ENCODE assay signal across 8 cellular contexts in genomic region chr6:157535354-157536217, GRCh38.
DNase-seq lines count a peak whose midpoint lies in the region; ATAC-seq, FAIRE-seq and TF ChIP-seq lines count a peak whose summit lies in the region.

No MANE protein-coding gene starts in this region.

- no peak for FAIRE-seq in K562 (lab: Jason Lieb, UNC)

- TF ChIP-seq POLR2A in K562 (conservative IDR thresholded peaks at IDR 0.05) (no peak), testis (IDR thresholded peaks at IDR 0.05) (no peak)

- ATAC-seq in K562: no peak

- H3K4me2 ChIP-seq in GM23248 (ENCODE audit: unreplicated experiment) (peak overlapping the region; percentile 75), K562 (ENCODE audit: insufficient read depth, low read length) (no peak overlapping the region)

- peak; percentile 42 for DNase-seq in GM10266 (ENCODE audit: extremely low spot score)
- peak; percentile 77 for DNase-seq in GM23248
- DNase-seq in LoVo (ENCODE audit: low spot score): peak; percentile 37
- no peak for DNase-seq in K562 (ENCODE audit: extremely low read depth in 1 of 4, low spot score in 3 of 4)
- DNase-seq in head of caudate nucleus: no peak
- no peak for DNase-seq in cerebellar nuclear complex (lab: John Stamatoyannopoulos, UW)
- DNase-seq in testis: no peak

- no peak for TF ChIP-seq RAD21 in K562 (CRISPR knock-in tag; conservative IDR thresholded peaks at IDR 0.05 in 1 of 2, IDR thresholded peaks at IDR 0.05 in 1 of 2)

- H3K4me3 ChIP-seq in GM23248: peak overlapping the region; percentile 41
- no peak overlapping the region for H3K4me3 ChIP-seq in K562
- H3K4me3 ChIP-seq in muscle layer of duodenum (ENCODE audit: low read depth in 1 of 2, low read length in 2 of 2): no peak overlapping the region
- no peak overlapping the region for H3K4me3 ChIP-seq in testis

- no peaks in the 10 kb centered on the region for H3K9me2 ChIP-seq in GM23248 (ENCODE audit: insufficient read depth)

- H3K27ac ChIP-seq in GM23248 (peak overlapping the region; percentile 64), K562 (ENCODE audit: extremely low read depth, low read depth, low read length) (no peak overlapping the region), muscle layer of duodenum (ENCODE audit: low read length) (peak overlapping the region; percentile 11), testis (no peak overlapping the region)

- no peak for TF ChIP-seq EP300 in K562 (IDR thresholded peaks at IDR 0.05; ENCODE audit: low read length)

- H3F3A ChIP-seq in GM23248 (ENCODE audit: insufficient read depth): peaks cover 22% of the 10 kb centered on the region

- H3K9ac ChIP-seq in GM23248 (peak overlapping the region; percentile 33; the same call in 1 of the 2 replicates), K562 (ENCODE audit: insufficient read depth in 1 of 2, low read depth in 2 of 2, low read length in 2 of 2) (no peak overlapping the region)

- intact Hi-C loops in K562 (cut with micrococcal nuclease) (no loop called here), head of caudate nucleus (cut with DNase I) (no loop called here), testis (cut with DNase I; ENCODE audit: low total_unique reads) (no loop called here)

- H3K4me1 ChIP-seq in GM23248 (ENCODE audit: insufficient read depth) (peaks cover 18% of the 10 kb centered on the region), K562 (replicated peaks in 1 of 2; ENCODE audit: control insufficient read depth in 2 of 2, insufficient read depth in 2 of 2, low read length in 2 of 2) (peaks cover 13 to 22% of the 10 kb centered on the region in 2 experiments), muscle layer of duodenum (ENCODE audit: control insufficient read depth in 1 of 2, insufficient read depth in 2 of 2, low read length in 2 of 2) (peaks cover 19 to 24% of the 10 kb centered on the region in 2 donors), testis (peaks cover 20% of the 10 kb centered on the region)

- TF ChIP-seq CTCF in GM10266 (IDR thresholded peaks at IDR 0.05; ENCODE audit: control insufficient read depth, insufficient read depth, low read depth, missing control alignments): no peak
- TF ChIP-seq CTCF in K562 (IDR thresholded peaks at IDR 0.05 in 2 of 3, conservative IDR thresholded peaks at IDR 0.05 in 1 of 3; ENCODE audit: insufficient read depth in 2 of 3, low read depth in 1 of 3, low read length in 3 of 3): no peak
- TF ChIP-seq CTCF in testis (IDR thresholded peaks at IDR 0.05): no peak

- no TSS peak for BruUV-seq in K562 (replicated peaks; lab: Mats Ljungman, UMichigan)

- CTCF ChIA-PET in K562 (lab: Yijun Ruan, JAX; ENCODE audit: low intra/inter-chr PET ratio): no interaction called here

- H3K36me3 ChIP-seq in GM23248 (ENCODE audit: low read depth) (no peaks in the 10 kb centered on the region), K562 (ENCODE audit: control insufficient read depth, insufficient read depth, low read length) (no peaks in the 10 kb centered on the region), muscle layer of duodenum (ENCODE audit: control insufficient read depth in 1 of 2, insufficient read depth in 2 of 2, low read length in 2 of 2) (no peaks in the 10 kb centered on the region), testis (ENCODE audit: low read depth, missing control alignments) (no peaks in the 10 kb centered on the region)

- H4K20me1 ChIP-seq in GM23248 (ENCODE audit: insufficient read depth): no peaks in the 10 kb centered on the region
- no peaks in the 10 kb centered on the region for H4K20me1 ChIP-seq in K562 (replicated peaks; ENCODE audit: control insufficient read depth, insufficient read depth, low read length)

- WGBS in GM23248 (ENCODE audit: low coverage in 1 of 2, low lambda C conversion rate in 2 of 2, missing lambda C conversion rate in 2 of 2), 2 experiments: 30 to 31% methylated on average over 12 of the region's 12 CpGs
- WGBS in K562 (ENCODE audit: insufficient coverage, low coverage, missing lambda C conversion rate): 72% methylated on average over 12 of the region's 12 CpGs
- WGBS in testis, 2 donors: 50 to 52% methylated on average over 12 of the region's 12 CpGs

- H2AFZ ChIP-seq in GM23248 (peak overlapping the region; percentile 65), K562 (ENCODE audit: low read depth, low read length) (peak overlapping the region; percentile 48; the same call in 1 of the 2 replicates)

- in situ Hi-C loops in GM23248 (cut with MboI) (no loop called here), K562 (cut with MboI) (no loop called here)

- H3K9me1 ChIP-seq in K562 (ENCODE audit: control insufficient read depth, insufficient read depth, low read length): no peaks in the 10 kb centered on the region

- H3K79me2 ChIP-seq in GM23248 (ENCODE audit: insufficient read depth): no peaks in the 10 kb centered on the region
- no peaks in the 10 kb centered on the region for H3K79me2 ChIP-seq in K562 (ENCODE audit: control insufficient read depth, insufficient read depth, low read length)

- no peaks in the 10 kb centered on the region for H3K27me3 ChIP-seq in GM23248 (replicated peaks; ENCODE audit: insufficient read depth)
- H3K27me3 ChIP-seq in K562 (ENCODE audit: control insufficient read depth in 2 of 2, insufficient read depth in 2 of 2, low read length in 2 of 2): no peaks in the 10 kb centered on the region
- no peaks in the 10 kb centered on the region for H3K27me3 ChIP-seq in muscle layer of duodenum (ENCODE audit: low read depth, low read length)
- no peaks in the 10 kb centered on the region for H3K27me3 ChIP-seq in testis

- H3K9me3 ChIP-seq in GM23248 (ENCODE audit: low read depth): no peaks in the 10 kb centered on the region
- no peaks in the 10 kb centered on the region for H3K9me3 ChIP-seq in K562 (replicated peaks; ENCODE audit: control insufficient read depth, insufficient read depth, low read depth, low read length)
- no peaks in the 10 kb centered on the region for H3K9me3 ChIP-seq in muscle layer of duodenum (ENCODE audit: control insufficient read depth in 1 of 2, low read length in 2 of 2)
- H3K9me3 ChIP-seq in testis: no peaks in the 10 kb centered on the region

- POLR2A ChIA-PET in K562 (lab: Yijun Ruan, JAX): interaction anchor here (0.8 to 2.8 kb wide), 3 partner anchors 17 to 142 kb away, joined by 3 to 13 read pairs (median 4); no protein-coding TSS in a partner anchor

TF ChIP-seq in K562, 482 proteins besides CTCF, POLR2A, EP300 and RAD21 (continues in another document):
- peak; percentile 70 for TF ChIP-seq ATF3 (IDR thresholded peaks at IDR 0.05)
- TF ChIP-seq ATF3 (CRISPR knock-in tag; conservative IDR thresholded peaks at IDR 0.05): no peak
- TF ChIP-seq TFAP4 (CRISPR knock-in tag; IDR thresholded peaks at IDR 0.05; ENCODE audit: borderline replicate concordance): no peak
- no peak for TF ChIP-seq MAX (CRISPR knock-in tag; IDR thresholded peaks at IDR 0.05)
- TF ChIP-seq CEBPB (tag; IDR thresholded peaks at IDR 0.05): peak; percentile 88
- 0 out of 2 replicates have a peak, but pooled peaks have one; percentile 29 for TF ChIP-seq JUND (IDR thresholded peaks at IDR 0.05; ENCODE audit: borderline replicate concordance, low read depth, low read length)
- no peak; the same call in 2 of the 3 replicates for TF ChIP-seq JUND (tag; IDR thresholded peaks at IDR 0.05; ENCODE audit: borderline replicate concordance, low read depth, low read length)
- peak; percentile 73 for TF ChIP-seq CEBPG (CRISPR knock-in tag; IDR thresholded peaks at IDR 0.05)
- TF ChIP-seq CEBPG (tag; conservative IDR thresholded peaks at IDR 0.05 in 1 of 2, IDR thresholded peaks at IDR 0.05 in 1 of 2): peak; percentile 75 to 81
- TF ChIP-seq FOSL1 (tag; conservative IDR thresholded peaks at IDR 0.05): peak; percentile 59
- TF ChIP-seq ZNF584 (CRISPR knock-in tag; IDR thresholded peaks at IDR 0.05; ENCODE audit: low read depth): no peak
- no peak for TF ChIP-seq ZNF696 (CRISPR knock-in tag; conservative IDR thresholded peaks at IDR 0.05)
- TF ChIP-seq ZNF41 (CRISPR knock-in tag; conservative IDR thresholded peaks at IDR 0.05): no peak
- no peak for TF ChIP-seq GTF2E2 (tag; IDR thresholded peaks at IDR 0.05)
- 0 out of 2 replicates have a peak, but pooled peaks have one; percentile 61 for TF ChIP-seq ZNF589 (CRISPR knock-in tag; IDR thresholded peaks at IDR 0.05; ENCODE audit: low read depth)
- TF ChIP-seq MTA1 (IDR thresholded peaks at IDR 0.05; ENCODE audit: borderline replicate concordance): no peak
- peak; percentile 20; the same call in 1 of the 2 replicates for TF ChIP-seq SMARCA4 (IDR thresholded peaks at IDR 0.05)
- TF ChIP-seq ZNF197 (CRISPR knock-in tag; IDR thresholded peaks at IDR 0.05; ENCODE audit: low read depth): 0 out of 2 replicates have a peak, but pooled peaks have one; percentile 61
- no peak for TF ChIP-seq ZFP30 (CRISPR knock-in tag; IDR thresholded peaks at IDR 0.05; ENCODE audit: borderline replicate concordance)

Comparison
In these comparisons a context has a peak if more than half of its experiments do, and no peak if none do; other contexts are left out.
1. DNase-seq: peak in GM10266 (single experiment), GM23248 (single experiment) and LoVo (single experiment); none in K562 (0 of 4), head of caudate nucleus (0 of 42), cerebellar nuclear complex (0 of 2) and testis (single experiment).
2. H3K27ac ChIP-seq: peak in GM23248 (single experiment) and muscle layer of duodenum (single experiment); none in K562 (single experiment) and testis (0 of 2).